16 cellular contexts compared by ENCODE assay signal in the genomic region with DNA sequence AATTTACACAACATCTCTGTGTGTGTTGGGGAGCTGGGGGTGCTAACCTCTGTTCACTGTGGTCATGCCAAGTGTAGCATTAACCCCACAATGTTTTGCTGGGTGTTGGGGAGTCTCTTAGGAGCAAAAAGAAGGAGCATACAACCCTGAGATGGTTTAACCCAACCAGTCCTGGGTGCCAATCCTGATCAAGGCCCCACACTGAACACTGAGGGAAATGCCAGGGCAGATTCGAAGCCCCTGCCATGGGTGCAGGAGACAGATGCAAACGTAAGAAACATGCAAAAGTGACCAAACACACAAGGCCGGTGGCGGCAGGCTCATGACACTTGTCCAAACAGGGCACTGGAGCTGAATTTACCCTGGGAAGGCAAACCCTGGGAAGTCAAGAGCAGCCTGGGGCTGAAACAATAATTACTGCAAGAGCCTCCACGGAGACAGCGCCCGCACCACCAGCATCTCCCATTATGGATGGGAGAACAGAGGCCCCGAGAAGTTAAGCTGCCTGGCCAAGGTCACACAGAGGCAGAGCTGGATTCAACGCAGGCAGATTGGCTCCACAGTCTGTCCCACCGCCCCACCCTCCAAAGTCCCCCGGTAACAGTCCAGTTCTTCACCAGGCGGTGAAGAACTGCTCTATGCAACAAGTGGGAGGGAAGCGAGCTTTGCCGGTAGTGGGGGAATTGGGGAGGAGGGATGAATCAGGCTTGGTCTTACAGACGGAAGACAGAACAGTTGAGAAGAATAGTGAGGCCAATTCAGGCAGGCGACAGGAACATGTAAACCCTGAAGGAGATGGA. TPM values are rescaled to one million over a fixed set of nuclear protein-coding genes. Genes with fewer than 3 reads are reported as not detected.
DNase-seq lines count a peak whose midpoint lies in the region; ATAC-seq, FAIRE-seq and TF ChIP-seq lines count a peak whose summit lies in the region.
"Had no signal": no experiment of that assay in that cellular context is flagged by ENCODE, and none has a peak within 500 bp of the region (broad histone marks: within the 10 kb centered on the region; RNA-seq: fewer than 3 reads in every experiment).

No MANE protein-coding gene starts in this region.

- H3K36me3 Mint-ChIP-seq in IgD-negative memory B cell: peaks cover 1% of the 10 kb centered on the region

- peak overlapping the region; percentile 64 for H3K27ac ChIP-seq in C4-2B
- peak overlapping the region; percentile 98 for H3K27ac ChIP-seq in left ventricle myocardium inferior (replicated peaks)
- H3K27ac ChIP-seq in psoas muscle: peak overlapping the region; percentile 50

- H3K9me3 ChIP-seq in left ventricle myocardium inferior (replicated peaks) (no peaks in the 10 kb centered on the region), psoas muscle (no peaks in the 10 kb centered on the region)
- H3K9me3 ChIP-seq: HAP-1 had no signal

- TF ChIP-seq POLR2A in H54 (IDR thresholded peaks at IDR 0.05; ENCODE audit: low read depth, low read length): no peak

- no peaks in the 10 kb centered on the region for H3K9me3 Mint-ChIP-seq in IgD-negative memory B cell
- H3K9me3 Mint-ChIP-seq: stimulated activated naive CD8-positive, alpha-beta T cell treated with anti-CD3 and anti-CD28 coated beads, Interleukin-15, Interleukin-2, amounts not matched to agents 100 ng/mL and 50 ng/mL, for 24 hours had no signal

- 56 to 61% (median 56%) methylated on average over 16 of the region's 16 CpGs for WGBS in psoas muscle, 3 donors

- H3K27me3 ChIP-seq in left ventricle myocardium inferior (ENCODE audit: low read depth): no peaks in the 10 kb centered on the region
- no peaks in the 10 kb centered on the region for H3K27me3 ChIP-seq in psoas muscle (ENCODE audit: insufficient read depth in 3 of 3, low read length in 2 of 3)

- H3K4me1 ChIP-seq in left ventricle myocardium inferior: peaks cover 98% of the 10 kb centered on the region
- peaks cover 94% of the 10 kb centered on the region for H3K4me1 ChIP-seq in psoas muscle
- H3K4me1 ChIP-seq: HAP-1 had no signal

- TF ChIP-seq CTCF in C4-2B (conservative IDR thresholded peaks at IDR 0.05): no peak
- TF ChIP-seq CTCF in left ventricle myocardium inferior (IDR thresholded peaks at IDR 0.05; ENCODE audit: borderline replicate concordance): no peak
- no peak for TF ChIP-seq CTCF in psoas muscle (IDR thresholded peaks at IDR 0.05)

- peaks cover 38 to 57% (median 53%) of the 10 kb centered on the region in 3 donors for H3K4me1 Mint-ChIP-seq in IgD-negative memory B cell

- H3K27ac Mint-ChIP-seq in IgD-negative memory B cell: peak overlapping the region in 2 of 3 donors; percentile 40 to 88
- H3K27ac Mint-ChIP-seq: stimulated activated naive CD8-positive, alpha-beta T cell treated with anti-CD3 and anti-CD28 coated beads, Interleukin-15, Interleukin-2, amounts not matched to agents 100 ng/mL and 50 ng/mL, for 24 hours had no signal

- H3K27me3 Mint-ChIP-seq in IgD-negative memory B cell: peaks cover 2% of the 10 kb centered on the region
- H3K27me3 Mint-ChIP-seq: stimulated activated naive CD8-positive, alpha-beta T cell treated with anti-CD3 and anti-CD28 coated beads, Interleukin-15, Interleukin-2, amounts not matched to agents 100 ng/mL and 50 ng/mL, for 24 hours had no signal

- FAIRE-seq in H54 (lab: Jason Lieb, UNC): no peak
- FAIRE-seq: bronchial epithelial cell, GM18507 had no signal

- no peak for ATAC-seq in psoas muscle

- H3K36me3 ChIP-seq in left ventricle myocardium inferior: peaks cover 21% of the 10 kb centered on the region
- peaks cover 0 to 15% of the 10 kb centered on the region in 2 donors for H3K36me3 ChIP-seq in psoas muscle (ENCODE audit: insufficient read depth in 1 of 2, low read depth in 1 of 2)
- H3K36me3 ChIP-seq: HAP-1 had no signal

- peak overlapping the region in 3 of 4 donors; percentile 60 to 80 (median 67) for H3K4me3 Mint-ChIP-seq in IgD-negative memory B cell
- H3K4me3 Mint-ChIP-seq: stimulated activated naive CD8-positive, alpha-beta T cell treated with anti-CD3 and anti-CD28 coated beads, Interleukin-15, Interleukin-2, amounts not matched to agents 100 ng/mL and 50 ng/mL, for 24 hours had no signal

- intact Hi-C loops in left ventricle myocardium inferior (cut with micrococcal nuclease) (no loop called here), psoas muscle (cut with DNase I) (no loop called here)

- H3K4me3 ChIP-seq in left ventricle myocardium inferior (peak overlapping the region; percentile 29), psoas muscle (no peak overlapping the region)
- H3K4me3 ChIP-seq: HAP-1 had no signal

- DNase-seq in left ventricle myocardium inferior (no peak), psoas muscle (peak in 1 of 2 donors; percentile 51), H54 (ENCODE audit: insufficient read length, low spot score) (no peak), superior temporal gyrus (ENCODE audit: extremely low spot score) (no peak), COR-L47 (lab: John Stamatoyannopoulos, UW) (no peak), T-helper 2 cell (no peak)
- DNase-seq: erythroblast, mammary epithelial cell, SIG-M5 had no signal

RNA-seq across cellular contexts. Expression of gene ACSS1, which starts 8.5 kb away (rescaled TPM):
- polyA plus RNA-seq in IgD-negative memory B cell (59.8 TPM), psoas muscle (10 to 100 TPM in 2 of 3 donors, 1 to 10 TPM in 1; 8.8 to 15.1 (median 12.2) TPM)
- total RNA-seq in left ventricle myocardium inferior (159 TPM), psoas muscle (10 to 100 TPM; 16.8 to 53.3 (median 39.0) TPM)

RNA-seq across cellular contexts. Expression of gene VSX1, which starts 32.5 kb away (rescaled TPM):
- polyA plus RNA-seq in IgD-negative memory B cell: not detected
- 0.33 TPM for total RNA-seq in left ventricle myocardium inferior
- under 1 TPM in 3 of 4 donors, not detected in 1; 0.41 to 0.52 (median 0.48) TPM for total RNA-seq in psoas muscle
- polyA plus RNA-seq in psoas muscle: under 1 TPM; 0.04 to 0.07 (median 0.05) TPM
- total RNA-seq: bronchial epithelial cell, mammary epithelial cell, renal cortical epithelial cell had no signal
- polyA plus RNA-seq: mammary epithelial cell had no signal

RNA-seq across cellular contexts. Expression of gene APMAP, which starts 56.9 kb away (rescaled TPM):
- polyA plus RNA-seq in IgD-negative memory B cell: 42.0 TPM
- 23.8 TPM for total RNA-seq in left ventricle myocardium inferior
- total RNA-seq in psoas muscle: 10 to 100 TPM; 19.9 to 44.5 (median 24.2) TPM
- polyA plus RNA-seq in psoas muscle: 10 to 100 TPM; 25.5 to 31.2 (median 30.3) TPM
